1 cellular context compared by ENCODE assay signal in the genomic region with DNA sequence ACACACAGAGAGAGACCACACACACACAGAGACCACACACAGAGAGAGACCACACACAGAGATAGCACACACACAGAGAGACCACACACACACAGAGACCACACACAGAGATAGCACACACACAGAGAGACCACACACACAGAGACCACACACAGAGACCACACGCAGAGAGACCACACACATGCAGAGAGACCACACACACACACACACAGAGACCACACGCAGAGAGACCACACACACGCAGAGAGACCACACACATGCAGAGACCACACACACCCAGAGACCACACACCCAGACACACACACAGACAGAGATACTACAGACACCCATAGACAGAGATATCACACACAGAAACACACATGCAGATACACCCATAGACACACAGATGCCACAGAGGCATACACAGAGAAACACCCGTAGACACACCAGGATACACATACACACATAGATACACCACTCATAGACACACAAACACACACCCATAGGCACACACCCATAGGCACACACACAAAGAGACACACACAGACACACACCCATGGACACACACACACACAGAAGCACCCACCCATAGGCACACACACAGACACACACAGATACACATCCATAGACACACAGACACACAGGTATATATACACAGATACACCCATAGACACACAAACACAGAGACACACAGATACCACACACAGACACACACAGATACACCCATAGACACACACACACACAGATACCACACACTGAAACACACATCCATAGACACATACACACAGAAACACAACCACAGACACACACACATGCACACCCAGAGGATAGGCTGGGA.
TF ChIP-seq lines count a peak whose summit lies in the region.

No MANE protein-coding gene starts in this region.

TF ChIP-seq in HEK293, 187 proteins besides CTCF, POLR2A, EP300 and RAD21:
- no peak for TF ChIP-seq ZBTB20 (tag by site-specific recombination; IDR thresholded peaks at IDR 0.05)
- TF ChIP-seq ZNF747 (tag by site-specific recombination; IDR thresholded peaks at IDR 0.05): no peak
- TF ChIP-seq, protein P1, sequence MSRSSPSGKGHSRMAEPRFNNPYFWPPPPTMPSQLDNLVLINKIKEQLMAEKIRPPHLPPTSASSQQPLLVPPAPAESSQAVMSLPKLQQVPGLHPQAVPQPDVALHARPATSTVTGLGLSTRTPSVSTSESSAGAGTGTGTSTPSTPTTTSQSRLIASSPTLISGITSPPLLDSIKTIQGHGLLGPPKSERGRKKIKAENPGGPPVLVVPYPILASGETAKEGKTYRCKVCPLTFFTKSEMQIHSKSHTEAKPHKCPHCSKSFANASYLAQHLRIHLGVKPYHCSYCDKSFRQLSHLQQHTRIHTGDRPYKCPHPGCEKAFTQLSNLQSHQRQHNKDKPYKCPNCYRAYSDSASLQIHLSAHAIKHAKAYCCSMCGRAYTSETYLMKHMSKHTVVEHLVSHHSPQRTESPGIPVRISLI (tag by site-specific recombination; IDR thresholded peaks at IDR 0.05): no peak
- no peak for TF ChIP-seq ZNF202 (tag by site-specific recombination; IDR thresholded peaks at IDR 0.05; ENCODE audit: borderline replicate concordance)
- peak; percentile 68 for TF ChIP-seq GLIS2 (tag by site-specific recombination; IDR thresholded peaks at IDR 0.05)
- TF ChIP-seq ZNF785 (tag by site-specific recombination; IDR thresholded peaks at IDR 0.05): 0 out of 2 replicates have a peak, but pooled peaks have one; percentile 19
- TF ChIP-seq ZNF561 (tag by site-specific recombination; IDR thresholded peaks at IDR 0.05; ENCODE audit: borderline replicate concordance): no peak
- TF ChIP-seq ZIC2 (tag by site-specific recombination; IDR thresholded peaks at IDR 0.05): peak; percentile 82
- TF ChIP-seq GLIS1 (tag by site-specific recombination; IDR thresholded peaks at IDR 0.05): peak; percentile 100
- TF ChIP-seq ZFP69B (tag by site-specific recombination; IDR thresholded peaks at IDR 0.05): no peak
- TF ChIP-seq ZNF529 (tag by site-specific recombination; IDR thresholded peaks at IDR 0.05; ENCODE audit: insufficient replicate concordance): no peak
- no peak for TF ChIP-seq MEIS1 (CRISPR knock-in tag; IDR thresholded peaks at IDR 0.05; ENCODE audit: borderline replicate concordance)
- no peak for TF ChIP-seq ZNF335 (tag by site-specific recombination; conservative IDR thresholded peaks at IDR 0.05)
- TF ChIP-seq ZFP41 (tag by site-specific recombination; IDR thresholded peaks at IDR 0.05; ENCODE audit: borderline replicate concordance): no peak
- peak; percentile 78; the same call in 1 of the 2 replicates for TF ChIP-seq ZNF521 (tag by site-specific recombination; IDR thresholded peaks at IDR 0.05)
- no peak for TF ChIP-seq PRDM1 (tag by site-specific recombination; IDR thresholded peaks at IDR 0.05)
- TF ChIP-seq SALL2 (tag by site-specific recombination; IDR thresholded peaks at IDR 0.05; ENCODE audit: borderline replicate concordance): no peak
- no peak for TF ChIP-seq RBAK (tag by site-specific recombination; IDR thresholded peaks at IDR 0.05)
- no peak for TF ChIP-seq ZNF544 (tag by site-specific recombination; IDR thresholded peaks at IDR 0.05)
- no peak for TF ChIP-seq ZNF670 (tag by site-specific recombination; IDR thresholded peaks at IDR 0.05; ENCODE audit: low read depth)
- no peak for TF ChIP-seq ZNF157 (tag by site-specific recombination; IDR thresholded peaks at IDR 0.05)
- no peak for TF ChIP-seq ZNF76 (tag by site-specific recombination; IDR thresholded peaks at IDR 0.05; ENCODE audit: borderline replicate concordance, low read depth)
- TF ChIP-seq KLF10 (tag by site-specific recombination; IDR thresholded peaks at IDR 0.05): no peak
- TF ChIP-seq ZNF518A (tag by site-specific recombination; conservative IDR thresholded peaks at IDR 0.05; ENCODE audit: low read depth): no peak
- TF ChIP-seq, protein P2, sequence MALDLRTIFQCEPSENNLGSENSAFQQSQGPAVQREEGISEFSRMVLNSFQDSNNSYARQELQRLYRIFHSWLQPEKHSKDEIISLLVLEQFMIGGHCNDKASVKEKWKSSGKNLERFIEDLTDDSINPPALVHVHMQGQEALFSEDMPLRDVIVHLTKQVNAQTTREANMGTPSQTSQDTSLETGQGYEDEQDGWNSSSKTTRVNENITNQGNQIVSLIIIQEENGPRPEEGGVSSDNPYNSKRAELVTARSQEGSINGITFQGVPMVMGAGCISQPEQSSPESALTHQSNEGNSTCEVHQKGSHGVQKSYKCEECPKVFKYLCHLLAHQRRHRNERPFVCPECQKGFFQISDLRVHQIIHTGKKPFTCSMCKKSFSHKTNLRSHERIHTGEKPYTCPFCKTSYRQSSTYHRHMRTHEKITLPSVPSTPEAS (tag by site-specific recombination; IDR thresholded peaks at IDR 0.05): peak; percentile 97
